Comparison of ENCODE assay signal across 1 cellular context in genomic region chr3:57983734-57984518, GRCh38.
TF ChIP-seq lines count a peak whose summit lies in the region.

No MANE protein-coding gene starts in this region.

TF ChIP-seq in K562, 482 proteins besides CTCF, POLR2A, EP300 and RAD21 (continued from another document and continues in another):
- TF ChIP-seq ETV5 (CRISPR knock-in tag; IDR thresholded peaks at IDR 0.05; ENCODE audit: low read depth) = peak; percentile 53; the same call in 1 of the 2 replicates
- no peak for TF ChIP-seq ZBTB8A (IDR thresholded peaks at IDR 0.05; ENCODE audit: partially characterized antibody)
- no peak for TF ChIP-seq FOS (IDR thresholded peaks at IDR 0.05; ENCODE audit: extremely low read depth, insufficient read length)
- no peak for TF ChIP-seq ZNF274 (IDR thresholded peaks at IDR 0.05; ENCODE audit: borderline replicate concordance, low read depth, low read length)
- TF ChIP-seq PHF8 (IDR thresholded peaks at IDR 0.05; ENCODE audit: borderline replicate concordance, low read length) = no peak
- TF ChIP-seq MBD1 (CRISPR knock-in tag; IDR thresholded peaks at IDR 0.05) = no peak
- no peak for TF ChIP-seq AFF4 (CRISPR knock-in tag; IDR thresholded peaks at IDR 0.05)
- TF ChIP-seq TAF1 (IDR thresholded peaks at IDR 0.05; ENCODE audit: control insufficient read depth, extremely low read depth, insufficient read depth, low read length, severe bottlenecking) = no peak
- TF ChIP-seq SOX6 (IDR thresholded peaks at IDR 0.05) = peak; percentile 22; the same call in 1 of the 2 replicates
- TF ChIP-seq MGA (IDR thresholded peaks at IDR 0.05) = no peak
- no peak for TF ChIP-seq CCNT2 (IDR thresholded peaks at IDR 0.05; ENCODE audit: borderline replicate concordance, extremely low read depth, insufficient read length, low read depth, low read length)
- no peak for TF ChIP-seq HLTF (IDR thresholded peaks at IDR 0.05)
- TF ChIP-seq ZNF785 (CRISPR knock-in tag; IDR thresholded peaks at IDR 0.05) = no peak
- TF ChIP-seq SAFB (IDR thresholded peaks at IDR 0.05; ENCODE audit: borderline replicate concordance, low read depth, low read length) = no peak
- TF ChIP-seq KDM4B (IDR thresholded peaks at IDR 0.05; ENCODE audit: borderline replicate concordance in 2 of 2, low read depth in 1 of 2) = no peak
- TF ChIP-seq MTF1 (CRISPR knock-in tag; IDR thresholded peaks at IDR 0.05; ENCODE audit: borderline replicate concordance) = no peak
- TF ChIP-seq ZNF24 (IDR thresholded peaks at IDR 0.05) = no peak
- no peak for TF ChIP-seq KAT2B (IDR thresholded peaks at IDR 0.05; ENCODE audit: low read depth, low read length)
- no peak for TF ChIP-seq TCF15 (CRISPR knock-in tag; IDR thresholded peaks at IDR 0.05)
- TF ChIP-seq ELK1 (CRISPR knock-in tag; IDR thresholded peaks at IDR 0.05) = no peak
- TF ChIP-seq LARP7 (IDR thresholded peaks at IDR 0.05) = no peak
- no peak for TF ChIP-seq ZNF639 (CRISPR knock-in tag; conservative IDR thresholded peaks at IDR 0.05 in 1 of 2, IDR thresholded peaks at IDR 0.05 in 1 of 2)
- no peak for TF ChIP-seq ZNF436 (CRISPR knock-in tag; IDR thresholded peaks at IDR 0.05)
- no peak for TF ChIP-seq MCM5 (IDR thresholded peaks at IDR 0.05; ENCODE audit: low read depth)
- TF ChIP-seq IRF9 (tag; IDR thresholded peaks at IDR 0.05) = no peak
- no peak for TF ChIP-seq CAMTA2 (CRISPR knock-in tag; conservative IDR thresholded peaks at IDR 0.05)
- no peak for TF ChIP-seq ZNF133 (CRISPR knock-in tag; IDR thresholded peaks at IDR 0.05)
- no peak for TF ChIP-seq ZBTB1 (CRISPR knock-in tag; IDR thresholded peaks at IDR 0.05; ENCODE audit: borderline replicate concordance, low read depth)
- TF ChIP-seq BMI1 (IDR thresholded peaks at IDR 0.05; ENCODE audit: low read length) = no peak
- no peak for TF ChIP-seq ZNF184 (CRISPR knock-in tag; IDR thresholded peaks at IDR 0.05)
- no peak for TF ChIP-seq ELF4 (CRISPR knock-in tag; IDR thresholded peaks at IDR 0.05)
- TF ChIP-seq TEAD4 (IDR thresholded peaks at IDR 0.05; ENCODE audit: low read length) = peak; percentile 48; the same call in 1 of the 2 replicates
- TF ChIP-seq TEAD4 (CRISPR knock-in tag; IDR thresholded peaks at IDR 0.05; ENCODE audit: borderline replicate concordance) = no peak
- TF ChIP-seq ZNF586 (CRISPR knock-in tag; conservative IDR thresholded peaks at IDR 0.05) = no peak
- no peak for TF ChIP-seq JUNB (CRISPR knock-in tag; conservative IDR thresholded peaks at IDR 0.05)
- TF ChIP-seq ATF3 (IDR thresholded peaks at IDR 0.05) = peak; percentile 73
- TF ChIP-seq ATF3 (CRISPR knock-in tag; conservative IDR thresholded peaks at IDR 0.05) = no peak
- TF ChIP-seq TAL1 (IDR thresholded peaks at IDR 0.05) = no peak
- no peak for TF ChIP-seq RBM14 (IDR thresholded peaks at IDR 0.05; ENCODE audit: borderline replicate concordance, insufficient read depth, low read depth, low read length)
